Comparison of ENCODE assay signal across 8 cellular contexts in the genomic region with DNA sequence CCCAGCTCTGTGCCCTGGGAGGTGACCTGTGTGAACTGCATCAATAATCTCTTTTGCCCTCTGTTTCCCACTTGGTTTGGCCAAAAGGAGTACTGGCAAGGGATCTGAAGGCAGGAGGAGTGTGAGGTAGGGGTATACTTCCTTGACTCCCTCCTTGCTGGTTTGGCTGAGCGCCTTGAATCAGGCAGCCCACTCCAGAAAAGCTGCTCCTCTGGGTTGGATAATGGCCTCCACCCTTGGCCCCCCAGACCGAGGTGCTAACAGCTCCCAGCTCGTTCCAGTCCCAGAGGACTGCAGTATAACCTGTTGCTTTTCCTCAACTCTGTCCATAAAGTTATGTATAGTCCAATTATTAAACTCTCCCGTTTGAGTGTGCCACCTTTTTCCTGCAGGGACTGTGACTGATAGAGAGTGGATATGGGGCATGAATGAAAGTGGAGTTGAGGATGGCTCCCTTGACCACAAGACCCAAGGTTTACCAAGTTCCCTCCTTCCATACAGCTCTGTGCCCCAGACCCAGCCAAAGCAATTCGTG.
"Had no signal": no experiment of that assay in that cellular context is flagged by ENCODE, and none has a peak within 500 bp of the region (broad histone marks: within the 10 kb centered on the region; RNA-seq: fewer than 3 reads in every experiment).

No MANE protein-coding gene starts in this region.

- ATAC-seq: HCT116, K562 had no signal

- H2AFZ ChIP-seq: GM23248 had no signal

- H3K4me3 ChIP-seq: GM23248, HAP-1, K562 had no signal

- H3K27ac ChIP-seq: GM23248, HL-60 had no signal

- H3K36me3 ChIP-seq: HAP-1 had no signal

- DNase-seq: GM23248, H7, IMR-90, KG1 had no signal

- H3K9me3 ChIP-seq: HAP-1 had no signal
